9 cellular contexts compared by ENCODE assay signal in genomic region chr11:46673713-46674462, GRCh38. TPM values are rescaled to one million over a fixed set of nuclear protein-coding genes. Genes with fewer than 3 reads are reported as not detected.
A peak's percentile ranks its signal among the peaks of the same experiment; 100 is the strongest.
DNase-seq lines count a peak whose midpoint lies in the region; ATAC-seq and TF ChIP-seq lines count a peak whose summit lies in the region.
"Had no signal": no experiment of that assay in that cellular context is flagged by ENCODE, and none has a peak within 500 bp of the region (broad histone marks: within the 10 kb centered on the region; RNA-seq: fewer than 3 reads in every experiment).

No MANE protein-coding gene starts in this region.

- peaks cover 45% of the 10 kb centered on the region for H3K36me3 ChIP-seq in A673 (ENCODE audit: insufficient read depth, low read length, poor library complexity, severe bottlenecking)
- peaks cover 3% of the 10 kb centered on the region for H3K36me3 ChIP-seq in mesendoderm (ENCODE audit: control insufficient read depth, insufficient read depth, low read length)

- no peak overlapping the region for H4K5ac ChIP-seq in mesendoderm (ENCODE audit: low read length)

- no peaks in the 10 kb centered on the region for H3K9me3 Mint-ChIP-seq in activated CD4-positive, alpha-beta memory T cell treated with anti-CD3 and anti-CD28 coated beads for 36 hours

- H3K56ac ChIP-seq in mesendoderm (ENCODE audit: low read length), result peak overlapping the region; percentile 68

- H2BK15ac ChIP-seq in mesendoderm (replicated peaks; ENCODE audit: low read depth), result no peak overlapping the region

- DNase-seq in A673 (ENCODE audit: low spot score) (no peak), mesendoderm (peak; percentile 22), GM20000 (ENCODE audit: low spot score) (no peak)
- no peak for DNase-seq in activated CD4-positive, alpha-beta memory T cell treated with anti-CD3 and anti-CD28 coated beads for 36 hours
- DNase-seq: amygdala had no signal

- ATAC-seq in HG03460 (IDR thresholded peaks at IDR 0.05; ENCODE audit: unreplicated experiment), result no peak
- ATAC-seq in HG03135 (IDR thresholded peaks at IDR 0.05; ENCODE audit: unreplicated experiment), result no peak

- H3K27ac Mint-ChIP-seq in activated CD4-positive, alpha-beta memory T cell treated with anti-CD3 and anti-CD28 coated beads for 36 hours, result peak overlapping the region; percentile 81

- no peaks in the 10 kb centered on the region for H3K9me3 ChIP-seq in A673 (ENCODE audit: low read depth, low read length, poor library complexity, severe bottlenecking)
- H3K9me3 ChIP-seq: Caco-2 had no signal

- H3K36me3 Mint-ChIP-seq in activated CD4-positive, alpha-beta memory T cell treated with anti-CD3 and anti-CD28 coated beads for 36 hours, result peaks cover 21% of the 10 kb centered on the region

- H3K27ac ChIP-seq in A673 (ENCODE audit: low read depth, low read length, poor library complexity, severe bottlenecking), result peak overlapping the region; percentile 9
- peak overlapping the region; percentile 83 for H3K27ac ChIP-seq in mesendoderm (ENCODE audit: low read depth, low read length)

- H3K9ac ChIP-seq in mesendoderm (ENCODE audit: low read length), result no peak overlapping the region

- H3K4ac ChIP-seq in mesendoderm (ENCODE audit: low read depth, low read length), result no peak overlapping the region

- H2BK5ac ChIP-seq in mesendoderm (ENCODE audit: low read length), result no peak overlapping the region

- H3K4me3 Mint-ChIP-seq in activated CD4-positive, alpha-beta memory T cell treated with anti-CD3 and anti-CD28 coated beads for 36 hours, result no peak overlapping the region

- H3K4me1 ChIP-seq in A673 (ENCODE audit: insufficient read depth, low read length, poor library complexity, severe bottlenecking) (no peaks in the 10 kb centered on the region), mesendoderm (ENCODE audit: control insufficient read depth, low read depth, low read length) (peaks cover 9% of the 10 kb centered on the region)

- CTCF ChIA-PET in A673 (lab: Charles Lee), result no interaction called here
- CTCF ChIA-PET in activated CD4-positive, alpha-beta memory T cell treated with anti-CD3 and anti-CD28 coated beads for 36 hours (lab: Charles Lee), result interaction anchor here (0.6 kb wide), 1 partner anchor 127 kb away, joined by 3 read pairs; no protein-coding TSS in a partner anchor

- no peaks in the 10 kb centered on the region for H3K79me1 ChIP-seq in mesendoderm (ENCODE audit: low read length)

- no TSS peak for BruUV-seq in A673 (replicated peaks; lab: Mats Ljungman, UMichigan)

- POLR2A ChIA-PET in A673 (lab: Charles Lee; ENCODE audit: low non-redundant PET), result interaction anchor here (0.6 kb wide), 1 partner anchor 64 kb away, joined by 22 read pairs; no protein-coding TSS in a partner anchor
- POLR2A ChIA-PET in activated CD4-positive, alpha-beta memory T cell treated with anti-CD3 and anti-CD28 coated beads for 36 hours (lab: Charles Lee), result interaction anchor here (1.2 kb wide), 1 partner anchor 10 kb away, joined by 3 read pairs; no protein-coding TSS in a partner anchor

- no peak overlapping the region for H3K23ac ChIP-seq in mesendoderm (ENCODE audit: low read length)

- TF ChIP-seq CTCF in A673 (conservative IDR thresholded peaks at IDR 0.05; ENCODE audit: low read depth, low read length), result no peak
- TF ChIP-seq CTCF in GM20000 (IDR thresholded peaks at IDR 0.05; ENCODE audit: extremely low read depth, missing control alignments), result no peak

- H2AK5ac ChIP-seq in mesendoderm (ENCODE audit: low read length), result no peak overlapping the region

- no peak overlapping the region for H3K4me2 ChIP-seq in mesendoderm (ENCODE audit: low read length)

- H3K27me3 Mint-ChIP-seq in activated CD4-positive, alpha-beta memory T cell treated with anti-CD3 and anti-CD28 coated beads for 36 hours, result no peaks in the 10 kb centered on the region

- no peak overlapping the region for H3K4me3 ChIP-seq in A673 (ENCODE audit: low read depth, low read length, poor library complexity, severe bottlenecking)
- H3K4me3 ChIP-seq in mesendoderm (ENCODE audit: low read length), result no peak overlapping the region

- no peak overlapping the region for H4K8ac ChIP-seq in mesendoderm (ENCODE audit: low read depth, low read length)

- intact Hi-C loops in A673 (cut with micrococcal nuclease; ENCODE audit: unreplicated experiment), result no loop called here
- intact Hi-C loops in activated CD4-positive, alpha-beta memory T cell treated with anti-CD3 and anti-CD28 coated beads for 36 hours (cut with micrococcal nuclease), result no loop called here

- peaks cover 79% of the 10 kb centered on the region for H3K4me1 Mint-ChIP-seq in activated CD4-positive, alpha-beta memory T cell treated with anti-CD3 and anti-CD28 coated beads for 36 hours (ENCODE audit: low read depth)

- WGBS in mesendoderm (ENCODE audit: extremely low coverage, insufficient coverage, low lambda C conversion rate), result no CpG with 5 or more reads among the region's 6 CpGs

- H2BK120ac ChIP-seq in mesendoderm (ENCODE audit: low read depth, low read length), result no peak overlapping the region

- H3K18ac ChIP-seq in mesendoderm (ENCODE audit: low read length), result peak overlapping the region; percentile 22

- no peaks in the 10 kb centered on the region for H3K27me3 ChIP-seq in A673 (replicated peaks; ENCODE audit: insufficient read depth, low read depth, low read length, poor library complexity)
- H3K27me3 ChIP-seq in mesendoderm (ENCODE audit: insufficient read depth, low read length, poor library complexity), result no peaks in the 10 kb centered on the region

- H3K79me2 ChIP-seq in mesendoderm (ENCODE audit: control insufficient read depth, insufficient read depth, low read length), result no peaks in the 10 kb centered on the region

RNA-seq across cellular contexts. Expression of gene ARHGAP1, which starts 26.5 kb away (rescaled TPM):
- total RNA-seq in A673 (2021), result 89.3 and 92.8 TPM in 2 replicates
- 10 to 100 TPM; 45.8 to 46.2 TPM for total RNA-seq in activated CD4-positive, alpha-beta memory T cell treated with anti-CD3 and anti-CD28 coated beads for 36 hours
- polyA plus RNA-seq in mesendoderm (2013, experiment 1 of 2), result 42.0 TPM
- polyA plus RNA-seq in mesendoderm (2013, experiment 2 of 2), result 42.6 TPM

RNA-seq across cellular contexts. Expression of gene ZNF408, which starts 26.9 kb away (rescaled TPM):
- 33.9 and 40.1 TPM in 2 replicates for total RNA-seq in A673 (2021)
- 10 to 100 TPM in 1 of 2 experiments, 1 to 10 TPM in 1; 9.4 to 10.7 TPM for total RNA-seq in activated CD4-positive, alpha-beta memory T cell treated with anti-CD3 and anti-CD28 coated beads for 36 hours
- polyA plus RNA-seq in mesendoderm (2013, experiment 1 of 2), result 8.8 TPM
- polyA plus RNA-seq in mesendoderm (2013, experiment 2 of 2), result 8.9 TPM

RNA-seq across cellular contexts. Expression of gene F2, which starts 45.1 kb away (rescaled TPM):
- total RNA-seq in A673 (2021), result not detected in 2 replicates
- total RNA-seq in activated CD4-positive, alpha-beta memory T cell treated with anti-CD3 and anti-CD28 coated beads for 36 hours, result under 1 TPM in 1 of 2 experiments, not detected in 1; 0.29 TPM
- polyA plus RNA-seq in mesendoderm (2013, experiment 1 of 2), result 0.06 TPM
- polyA plus RNA-seq in mesendoderm (2013, experiment 2 of 2), result 0.08 TPM
- total RNA-seq: RPMI7951 had no signal

RNA-seq across cellular contexts. Expression of gene ATG13, which starts 56.5 kb away (rescaled TPM):
- 155 and 158 TPM in 2 replicates for total RNA-seq in A673 (2021)
- total RNA-seq in activated CD4-positive, alpha-beta memory T cell treated with anti-CD3 and anti-CD28 coated beads for 36 hours, result 10 to 100 TPM; 49.9 to 51.0 TPM
- 57.8 TPM for polyA plus RNA-seq in mesendoderm (2013, experiment 1 of 2)
- 62.1 TPM for polyA plus RNA-seq in mesendoderm (2013, experiment 2 of 2)

RNA-seq across cellular contexts. Expression of gene HARBI1, which starts 56.9 kb away (rescaled TPM):
- total RNA-seq in A673 (2021), result 10.1 and 11.6 TPM in 2 replicates
- 1 to 10 TPM; 3.1 TPM for total RNA-seq in activated CD4-positive, alpha-beta memory T cell treated with anti-CD3 and anti-CD28 coated beads for 36 hours
- 3.2 TPM for polyA plus RNA-seq in mesendoderm (2013, experiment 1 of 2)
- 2.9 TPM for polyA plus RNA-seq in mesendoderm (2013, experiment 2 of 2)
